Comparison of ENCODE assay signal across 29 cellular contexts in genomic region chr2:1461507-1462390, GRCh38. TPM values are rescaled to one million over a fixed set of nuclear protein-coding genes. Genes with fewer than 3 reads are reported as not detected.
"Had no signal": no experiment of that assay in that cellular context is flagged by ENCODE, and none has a peak within 500 bp of the region (broad histone marks: within the 10 kb centered on the region; RNA-seq: fewer than 3 reads in every experiment).

No MANE protein-coding gene starts in this region.

- H3K4me2 ChIP-seq: hepatocyte had no signal

- H3K27me3 ChIP-seq: colonic mucosa, gastrocnemius medialis, hepatocyte, neutrophil, ovary, right lobe of liver, thyroid gland had no signal

- H3K9me3 ChIP-seq: breast epithelium, colonic mucosa, gastrocnemius medialis, neutrophil, ovary, stomach, thyroid gland had no signal

- H3K4me3 ChIP-seq: breast epithelium, colonic mucosa, gastrocnemius medialis, hepatocyte, ovary, right lobe of liver, stomach, thyroid gland had no signal

- H3K27ac ChIP-seq: breast epithelium, colonic mucosa, epithelial cell of prostate, gastrocnemius medialis, hepatocyte, neutrophil, ovary, right lobe of liver, stomach, thyroid gland had no signal

- ATAC-seq: activated naive CD4-positive, alpha-beta T cell treated with anti-CD3 and anti-CD28 coated beads, Interleukin-2, amount 50 U/mL, for 72 hours; activated T-cell treated with anti-CD3 and anti-CD28 coated beads, Interleukin-2, amount 50 U/mL, for 72 hours; gastrocnemius medialis; left cardiac atrium; left ventricle myocardium superior; stimulated activated naive B cell treated with anti-CD40 and anti-IgM and Interleukin-4, amounts not matched to agents 10 μg/mL and 1 μg/mL and 100 μg/mL, for 72 hours had no signal

- H2AFZ ChIP-seq: hepatocyte had no signal

- H3K4me1 ChIP-seq: breast epithelium, colonic mucosa, gastrocnemius medialis, right lobe of liver, stomach had no signal

- DNase-seq: activated B cell treated with CpG ODN at 0.5 μM for 24 hours; activated CD4-positive, alpha-beta T cell treated with anti-CD3 and anti-CD28 coated beads, Interleukin-2, amount 50 U/mL, for 1 hour; activated naive CD4-positive, alpha-beta T cell; activated T-cell treated with anti-CD3 and anti-CD28 coated beads for 4 hours; activated T-cell treated with anti-CD3 and anti-CD28 coated beads, Interleukin-2, amount 50 U/mL, for 72 hours; colonic mucosa; effector CD8-positive, alpha-beta T cell; gastrocnemius medialis; left cardiac atrium; left ventricle myocardium superior; midbrain; ovary; right lobe of liver; stimulated activated CD4-positive, alpha-beta T cell treated with anti-CD3 and anti-CD28 coated beads, Interleukin-12 subunit alpha, Interleukin-12 subunit beta, amount 100 ng/mL, for 4 hours; stimulated activated CD4-positive, alpha-beta T cell treated with anti-CD3 and anti-CD28 coated beads, Interleukin-4, amount 100 ng/mL, for 1 hour; stimulated activated naive B cell treated with anti-CD40 and anti-IgM and Interleukin-4, amounts not matched to agents 10 μg/mL and 1 μg/mL and 100 μg/mL, for 72 hours; stomach; T-helper 2 cell; thyroid gland had no signal

- H3K36me3 ChIP-seq: breast epithelium, colonic mucosa, gastrocnemius medialis, neutrophil, ovary, right lobe of liver, stomach had no signal

RNA-seq across cellular contexts. Expression of gene TPO, which starts 48.5 kb away (rescaled TPM):
- total RNA-seq: activated B cell treated with CpG ODN at 0.5 μM for 24 hours; activated naive CD4-positive, alpha-beta T cell treated with anti-CD3 and anti-CD28 coated beads, Interleukin-2, amount 50 U/mL, for 72 hours; activated T-cell treated with anti-CD3 and anti-CD28 coated beads, Interleukin-2, amount 50 U/mL, for 72 hours; dermis microvascular lymphatic vessel endothelial cell; hepatocyte; natural killer cell treated with Interleukin-12 subunit alpha and Interleukin-12 subunit beta and Interleukin-15 and Interleukin-18, amount 100 ng/mL, for 72 hours; progenitor cell of endocrine pancreas; renal cortical epithelial cell; right lobe of liver; skeletal muscle tissue had no signal
